18 cellular contexts compared by ENCODE assay signal in the genomic region with DNA sequence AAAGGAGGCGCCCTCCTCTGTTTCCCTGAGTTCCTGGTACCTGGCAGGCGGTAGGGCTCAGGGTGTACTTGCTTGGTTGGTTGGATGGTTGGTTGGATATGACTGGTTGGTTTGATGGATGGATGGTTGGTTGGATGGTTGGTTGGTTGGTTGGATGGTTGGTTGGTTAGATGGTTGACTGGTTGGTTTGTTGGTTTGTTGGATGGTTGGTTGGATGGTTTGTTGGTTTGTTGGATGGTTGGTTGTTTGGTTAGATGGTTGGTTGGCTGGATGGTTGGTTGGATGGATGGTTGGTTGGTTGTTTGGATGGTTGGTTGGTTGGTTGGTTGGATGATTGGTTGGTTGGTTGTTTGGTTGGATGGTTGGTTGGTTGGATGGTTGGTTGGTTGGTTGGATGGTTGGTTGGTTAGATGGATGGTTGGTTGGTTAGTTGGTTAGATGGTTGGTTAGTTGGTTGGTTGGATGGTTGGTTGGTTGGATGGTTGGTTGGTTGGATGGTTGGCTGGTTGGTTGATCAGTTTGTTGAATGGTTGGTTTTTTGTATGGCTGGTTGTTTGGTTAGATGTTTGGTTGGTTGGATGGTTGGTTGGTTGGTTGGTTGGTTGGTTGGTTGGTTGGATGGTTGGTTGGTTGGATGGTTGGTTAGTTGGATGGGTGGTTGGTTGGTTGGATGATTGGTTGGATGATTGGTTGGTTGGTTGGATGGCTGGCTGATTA. TPM values are rescaled to one million over a fixed set of nuclear protein-coding genes. Genes with fewer than 3 reads are reported as not detected.
DNase-seq lines count a peak whose midpoint lies in the region; FAIRE-seq and TF ChIP-seq lines count a peak whose summit lies in the region.
"Had no signal": no experiment of that assay in that cellular context is flagged by ENCODE, and none has a peak within 500 bp of the region (broad histone marks: within the 10 kb centered on the region; RNA-seq: fewer than 3 reads in every experiment).

No MANE protein-coding gene starts in this region.

- H3K36me3 Mint-ChIP-seq in astrocyte (ENCODE audit: low read depth, unreplicated experiment) (no peaks in the 10 kb centered on the region), neural progenitor cell (no peaks in the 10 kb centered on the region)

- no peak for DNase-seq in astrocyte (ENCODE audit: low read depth)
- DNase-seq in H1 (ENCODE audit: low read depth in 1 of 2, low spot score in 2 of 2): no peak
- no peak for DNase-seq in neural progenitor cell (ENCODE audit: low spot score)
- no peak for DNase-seq in activated T-cell treated with anti-CD3 and anti-CD28 coated beads, Interleukin-2, amount 50 U/mL, for 1 hour
- DNase-seq in hippocampal formation (lab: John Stamatoyannopoulos, UW): no peak
- DNase-seq in DMS79 (lab: John Stamatoyannopoulos, UW): no peak
- DNase-seq: ACHN; AML-193; CD4-positive, alpha-beta T cell; DND-41; EL; IMR-90; KBM-7 had no signal

- H3K4me3 Mint-ChIP-seq in astrocyte (ENCODE audit: unreplicated experiment) (peak overlapping the region; percentile 4), neural progenitor cell (peak overlapping the region; percentile 54)
- H3K4me3 Mint-ChIP-seq: CD4-positive, alpha-beta T cell had no signal

- no peak for TF ChIP-seq CTCF in astrocyte (IDR thresholded peaks at IDR 0.05; ENCODE audit: insufficient read depth, low read depth, low read length)
- no peak for TF ChIP-seq CTCF in H1 (IDR thresholded peaks at IDR 0.05; ENCODE audit: control extremely low read depth in 1 of 3, insufficient read depth in 1 of 3, low read depth in 1 of 3, low read length in 3 of 3)
- no peak for TF ChIP-seq CTCF in neural progenitor cell (IDR thresholded peaks at IDR 0.05)

- 88% methylated on average over 2 of the region's 2 CpGs; no CpG with 5 or more reads in 1 of the 2 experiments for WGBS in H1 (ENCODE audit: extremely low coverage in 1 of 2, insufficient coverage in 1 of 2, insufficient read length in 1 of 2, insufficient replicate concordance in 2 of 2, low coverage in 1 of 2, low lambda C conversion rate in 2 of 2, missing lambda C conversion rate in 1 of 2), 2 experiments

- H2BK120ac ChIP-seq in H1 (replicated peaks; ENCODE audit: low read depth, low read length): no peak overlapping the region

- no peak for TF ChIP-seq EP300 in H1 (IDR thresholded peaks at IDR 0.05; ENCODE audit: borderline replicate concordance in 1 of 2, low read depth in 2 of 2, low read length in 2 of 2)

- H3K18ac ChIP-seq in H1 (ENCODE audit: extremely low read depth, low read length): no peak overlapping the region

- H2BK15ac ChIP-seq in H1 (ENCODE audit: low read length): peak overlapping the region; percentile 81; the same call in 1 of the 2 replicates

- H2BK12ac ChIP-seq in H1 (ENCODE audit: low read depth, low read length): no peak overlapping the region

- H3K23me2 ChIP-seq in H1 (ENCODE audit: low read depth, low read length): peaks cover 9% of the 10 kb centered on the region; the same call in 1 of the 2 replicates

- TF ChIP-seq RAD21 in H1 (IDR thresholded peaks at IDR 0.05 in 1 of 2, conservative IDR thresholded peaks at IDR 0.05 in 1 of 2; ENCODE audit: low read depth in 2 of 2, low read length in 2 of 2): no peak

- FAIRE-seq in astrocyte (lab: Jason Lieb, UNC) (no peak), H1 (lab: Jason Lieb, UNC) (peak; percentile 36)
- FAIRE-seq: A204.1, GM12878 had no signal

- no peak overlapping the region for H2AK5ac ChIP-seq in H1 (ENCODE audit: low read depth, low read length)

- peaks cover 3% of the 10 kb centered on the region for H3K9me3 Mint-ChIP-seq in astrocyte (ENCODE audit: unreplicated experiment)
- peaks cover 7% of the 10 kb centered on the region for H3K9me3 Mint-ChIP-seq in neural progenitor cell
- H3K9me3 Mint-ChIP-seq: CD4-positive, alpha-beta T cell had no signal

- no peak overlapping the region for H3K56ac ChIP-seq in H1 (replicated peaks; ENCODE audit: insufficient read length, low read depth, low read length)

- peaks cover under 1% of the 10 kb centered on the region for H3F3A ChIP-seq in neural progenitor cell (ENCODE audit: low read depth)

- H2BK5ac ChIP-seq in H1 (ENCODE audit: low read depth, low read length): no peak overlapping the region

- H3K27ac Mint-ChIP-seq in astrocyte (ENCODE audit: unreplicated experiment) (no peak overlapping the region), neural progenitor cell (no peak overlapping the region)
- H3K27ac Mint-ChIP-seq: CD4-positive, alpha-beta T cell had no signal

- H2AFZ ChIP-seq in astrocyte (ENCODE audit: low read depth, low read length): no peak overlapping the region
- H2AFZ ChIP-seq in H1 (ENCODE audit: low read length): no peak overlapping the region
- no peak overlapping the region for H2AFZ ChIP-seq in neural progenitor cell (replicated peaks)

- H3K27me3 ChIP-seq in astrocyte (ENCODE audit: insufficient read depth, low read length) (peaks cover 11% of the 10 kb centered on the region), H1 (replicated peaks in 1 of 4; ENCODE audit: control insufficient read depth in 3 of 4, extremely low read depth in 1 of 4, insufficient read depth in 3 of 4, low read length in 3 of 4) (no peaks in the 10 kb centered on the region), neural progenitor cell (peaks cover 7% of the 10 kb centered on the region)

- no peak overlapping the region for H4K5ac ChIP-seq in H1 (ENCODE audit: insufficient read length, low read depth, low read length)

- no peak overlapping the region for H2BK20ac ChIP-seq in H1 (ENCODE audit: low read length)

- POLR2A ChIA-PET in H1 (lab: Charles Lee; ENCODE audit: partially characterized antibody): no interaction called here

- H3K23ac ChIP-seq in H1 (ENCODE audit: insufficient read length): no peak overlapping the region

- H3K27me3 Mint-ChIP-seq in astrocyte (ENCODE audit: low read depth, unreplicated experiment) (peaks cover 32% of the 10 kb centered on the region), neural progenitor cell (ENCODE audit: insufficient read depth, low read depth) (peaks cover 13% of the 10 kb centered on the region)

- H3K4me1 Mint-ChIP-seq in astrocyte (ENCODE audit: low read depth, unreplicated experiment) (no peaks in the 10 kb centered on the region), neural progenitor cell (peaks cover 3% of the 10 kb centered on the region)

- TF ChIP-seq POLR2A in H1 (IDR thresholded peaks at IDR 0.05; ENCODE audit: control extremely low read depth in 1 of 2, low read depth in 2 of 2, low read length in 2 of 2): no peak

- H3K4ac ChIP-seq in H1 (replicated peaks; ENCODE audit: insufficient read length, low read depth, low read length): no peak overlapping the region

- H3K9me3 ChIP-seq in astrocyte (ENCODE audit: insufficient read depth, low read depth, low read length) (peaks cover 3% of the 10 kb centered on the region), H1 (ENCODE audit: insufficient read depth in 2 of 2, low read depth in 1 of 2, low read length in 1 of 2) (no peaks in the 10 kb centered on the region), neural progenitor cell (ENCODE audit: low read depth) (no peaks in the 10 kb centered on the region)
- H3K9me3 ChIP-seq: HAP-1 had no signal

- no peak overlapping the region for H3K9ac ChIP-seq in astrocyte (ENCODE audit: low read length)
- no peak overlapping the region for H3K9ac ChIP-seq in H1 (replicated peaks in 1 of 4; ENCODE audit: extremely low read depth in 1 of 4, low read depth in 3 of 4, low read length in 3 of 4)
- H3K9ac ChIP-seq in neural progenitor cell: no peak overlapping the region

- H3K36me3 ChIP-seq in astrocyte (ENCODE audit: insufficient read depth, low read length) (no peaks in the 10 kb centered on the region), H1 (ENCODE audit: control insufficient read depth in 2 of 4, insufficient read depth in 4 of 4, low read length in 3 of 4) (no peaks in the 10 kb centered on the region; a peak in 1 of 8 replicates), neural progenitor cell (no peaks in the 10 kb centered on the region)
- H3K36me3 ChIP-seq: HAP-1 had no signal

- H3K4me2 ChIP-seq in astrocyte (ENCODE audit: low read length) (no peak overlapping the region), H1 (ENCODE audit: insufficient read depth in 1 of 2, low read depth in 2 of 2, low read length in 2 of 2) (no peak overlapping the region), neural progenitor cell (no peak overlapping the region)

- H3K4me3 ChIP-seq in astrocyte (ENCODE audit: insufficient read depth, low read depth, low read length) (no peak overlapping the region), H1 (ENCODE audit: extremely low read depth in 1 of 4, insufficient read depth in 2 of 4, low read depth in 3 of 4, low read length in 4 of 4) (no peak overlapping the region), neural progenitor cell (no peak overlapping the region)
- H3K4me3 ChIP-seq: GM12878, HAP-1 had no signal

- no peak overlapping the region for H4K91ac ChIP-seq in H1 (replicated peaks; ENCODE audit: insufficient read length, low read length)

- H3K4me1 ChIP-seq in astrocyte (ENCODE audit: insufficient read depth, low read length) (peaks cover 4% of the 10 kb centered on the region), H1 (replicated peaks in 1 of 4; ENCODE audit: control insufficient read depth in 3 of 4, insufficient read depth in 4 of 4, low read length in 3 of 4) (peaks cover 0 to 3% (median 0%) of the 10 kb centered on the region in 4 experiments; a peak in 2 of 7 replicates), neural progenitor cell (no peaks in the 10 kb centered on the region)
- H3K4me1 ChIP-seq: HAP-1 had no signal

- CTCF ChIA-PET in H1 (lab: Charles Lee; ENCODE audit: partially characterized antibody): interaction anchor here (1.6 to 6.2 kb wide), 3 partner anchors 14 to 157 kb away, joined by 4 to 98 read pairs (median 5); no protein-coding TSS in a partner anchor

- peaks cover 9% of the 10 kb centered on the region for H4K20me1 ChIP-seq in astrocyte (ENCODE audit: insufficient read depth, low read length)
- peaks cover 0 to 5% of the 10 kb centered on the region in 2 experiments for H4K20me1 ChIP-seq in H1 (replicated peaks in 1 of 2; ENCODE audit: control insufficient read depth in 1 of 2, insufficient read depth in 2 of 2, low read length in 2 of 2)
- no peaks in the 10 kb centered on the region for H4K20me1 ChIP-seq in neural progenitor cell (ENCODE audit: low read depth)

- no peak overlapping the region for H3K14ac ChIP-seq in H1 (ENCODE audit: insufficient read length)

- no peak overlapping the region for H3K27ac ChIP-seq in astrocyte (ENCODE audit: low read depth, low read length)
- H3K27ac ChIP-seq in H1 (ENCODE audit: low read depth, low read length): no peak overlapping the region
- no peak overlapping the region for H3K27ac ChIP-seq in neural progenitor cell
- H3K27ac ChIP-seq: C4-2B, HL-60 had no signal

- no peak overlapping the region; the same call in 1 of the 2 replicates for H4K8ac ChIP-seq in H1 (ENCODE audit: extremely low read depth, insufficient read depth, low read length)

- H3K79me2 ChIP-seq in astrocyte (ENCODE audit: insufficient read depth, low read length) (no peaks in the 10 kb centered on the region), H1 (ENCODE audit: control insufficient read depth in 1 of 2, insufficient read depth in 2 of 2, low read length in 2 of 2) (no peaks in the 10 kb centered on the region), neural progenitor cell (ENCODE audit: low read depth) (no peaks in the 10 kb centered on the region)

- no peaks in the 10 kb centered on the region for H3K79me1 ChIP-seq in H1 (ENCODE audit: low read depth, low read length)

RNA-seq across cellular contexts. Expression of a gene that starts 6.5 kb away (rescaled TPM):
- 29.8 and 30.3 TPM in 2 replicates for total RNA-seq in astrocyte
- 34.9 and 35.3 TPM in 2 replicates for total RNA-seq in H1 (2021; fragmentation: NEBNext Ultra II Directional; extraction: Animal tissue kit (Norgen Biotek cat#: 25700))
- polyA plus RNA-seq in H1 (2011; rRNA removed): 22.3 and 36.1 TPM in 2 replicates
- 29.7 TPM for polyA plus RNA-seq in H1 (2011; cell fraction: cytosol; rRNA removed)
- 51.9 TPM for polyA plus RNA-seq in H1 (2011; cell fraction: nucleus; rRNA removed)
- polyA plus RNA-seq in H1 (2012, experiment 1 of 2): 27.3 to 39.7 TPM (median 36.4 TPM) in 4 replicates
- polyA plus RNA-seq in H1 (2012, experiment 2 of 2): 42.5 TPM
- 22.7 TPM for polyA plus RNA-seq in H1 (2013, experiment 1 of 2)
- polyA plus RNA-seq in H1 (2013, experiment 2 of 2): 22.4 TPM
- polyA minus RNA-seq in H1 (2011; rRNA and poly(A)+ RNA removed): 16.0 TPM in 2 replicates
- 31.0 TPM for polyA minus RNA-seq in H1 (2011; cell fraction: cytosol; rRNA and poly(A)+ RNA removed)
- 33.8 TPM for polyA minus RNA-seq in H1 (2011; cell fraction: nucleus; rRNA and poly(A)+ RNA removed)
- total RNA-seq in neural progenitor cell (ENCODE audit: low replicate concordance): 16.3 and 46.2 TPM in 2 replicates

RNA-seq across cellular contexts. Expression of a gene that starts 30.0 kb away (rescaled TPM):
- total RNA-seq in astrocyte (31.3 and 34.0 TPM in 2 replicates), neural progenitor cell (ENCODE audit: low replicate concordance) (4.5 and 9.1 TPM in 2 replicates)
- total RNA-seq in H1 (2021; fragmentation: NEBNext Ultra II Directional; extraction: Animal tissue kit (Norgen Biotek cat#: 25700)): 13.6 and 14.0 TPM in 2 replicates
- polyA plus RNA-seq in H1 (2011; rRNA removed): 8.3 and 14.9 TPM in 2 replicates
- polyA plus RNA-seq in H1 (2011; cell fraction: cytosol; rRNA removed): 10.8 TPM
- polyA plus RNA-seq in H1 (2011; cell fraction: nucleus; rRNA removed): 16.7 TPM
- polyA plus RNA-seq in H1 (2012, experiment 1 of 2): 6.6 to 9.5 TPM (median 8.4 TPM) in 4 replicates
- 5.6 TPM for polyA plus RNA-seq in H1 (2012, experiment 2 of 2)
- 6.3 TPM for polyA plus RNA-seq in H1 (2013, experiment 1 of 2)
- 6.3 TPM for polyA plus RNA-seq in H1 (2013, experiment 2 of 2)
- 6.4 and 8.3 TPM in 2 replicates for polyA minus RNA-seq in H1 (2011; rRNA and poly(A)+ RNA removed)
- 12.7 TPM for polyA minus RNA-seq in H1 (2011; cell fraction: cytosol; rRNA and poly(A)+ RNA removed)
- polyA minus RNA-seq in H1 (2011; cell fraction: nucleus; rRNA and poly(A)+ RNA removed): 10.0 TPM
